In the genomic region with DNA sequence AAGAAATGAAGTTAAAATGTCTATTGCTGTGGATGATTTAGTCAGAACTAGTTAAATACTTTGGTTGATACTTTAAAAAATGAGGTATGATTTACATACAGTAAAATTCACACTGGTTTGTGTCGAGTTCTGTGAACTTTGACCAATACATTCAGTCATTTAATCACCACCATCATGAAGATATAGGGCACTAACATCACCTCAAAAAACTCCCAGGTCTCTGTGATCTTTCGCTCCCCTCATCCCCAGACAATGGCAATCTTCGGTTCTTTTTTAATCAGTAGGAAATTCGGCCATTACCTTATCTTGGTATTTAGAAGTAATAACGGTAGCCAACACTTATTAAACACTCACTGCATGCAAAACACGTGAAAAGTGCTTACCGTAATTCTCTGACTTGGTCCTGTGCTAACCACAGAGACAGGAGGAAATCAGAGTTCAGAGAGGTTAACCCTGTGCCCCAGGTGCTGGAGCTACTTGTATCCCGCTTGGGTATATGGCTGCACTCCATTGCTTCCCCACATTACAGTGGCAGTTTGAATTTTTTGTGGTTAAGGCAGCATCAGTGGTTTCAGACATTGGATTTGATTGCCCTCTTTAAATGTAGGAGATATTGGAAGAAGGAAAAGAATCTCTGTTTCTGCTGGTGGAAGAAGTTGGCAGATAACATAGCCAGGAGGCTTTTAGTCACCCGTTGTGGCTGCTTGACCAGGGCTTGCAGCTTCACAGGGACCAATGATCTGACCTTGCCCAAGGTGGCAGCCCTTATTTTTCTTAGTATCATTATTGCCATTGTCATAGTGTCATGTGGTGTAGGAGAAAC, we compare ENCODE assay signal across 9 cellular contexts. TPM values are rescaled to one million over a fixed set of nuclear protein-coding genes. Genes with fewer than 3 reads are reported as not detected.
DNase-seq lines count a peak whose midpoint lies in the region; ATAC-seq and TF ChIP-seq lines count a peak whose summit lies in the region.
"Had no signal": no experiment of that assay in that cellular context is flagged by ENCODE, and none has a peak within 500 bp of the region (broad histone marks: within the 10 kb centered on the region; RNA-seq: fewer than 3 reads in every experiment).

No MANE protein-coding gene starts in this region.

- peaks cover 76% of the 10 kb centered on the region for H3K4me1 Mint-ChIP-seq in activated naive CD8-positive, alpha-beta T cell (ENCODE audit: low read depth)

- no peak for DNase-seq in right atrium auricular region (ENCODE audit: low spot score)
- no peak for DNase-seq in left cardiac atrium
- DNase-seq in testis = no peak
- no peak for DNase-seq in omental fat pad (ENCODE audit: low spot score)
- no peak for DNase-seq in activated CD4-positive, alpha-beta T cell treated with anti-CD3 and anti-CD28 coated beads, Interleukin-2, amount 50 U/mL, for 48 hours

- H3K9me3 ChIP-seq in right atrium auricular region = no peaks in the 10 kb centered on the region
- H3K9me3 ChIP-seq in testis = no peaks in the 10 kb centered on the region

- no peaks in the 10 kb centered on the region for H3K9me3 Mint-ChIP-seq in activated naive CD8-positive, alpha-beta T cell (ENCODE audit: low read depth)

- peaks cover 0 to 61% of the 10 kb centered on the region in 2 donors for H3K4me1 ChIP-seq in right atrium auricular region
- peaks cover 3% of the 10 kb centered on the region for H3K4me1 ChIP-seq in testis

- TF ChIP-seq CTCF in right atrium auricular region (IDR thresholded peaks at IDR 0.05) = no peak
- TF ChIP-seq CTCF in testis (IDR thresholded peaks at IDR 0.05) = no peak
- TF ChIP-seq CTCF in omental fat pad (IDR thresholded peaks at IDR 0.05) = no peak

- WGBS in testis, 2 donors = 30 to 43% methylated on average over 9 of the region's 9 CpGs

- intact Hi-C loops in left cardiac atrium (cut with DNase I) = loop anchor here in 1 of 2 donors (5.0 to 10.0 kb wide), 3 partner anchors 53 to 284 kb away; a partner anchor contains a TSS
- intact Hi-C loops in testis (cut with DNase I; ENCODE audit: low total_unique reads) = no loop called here

- peak overlapping the region; percentile 96 for H3K27ac Mint-ChIP-seq in activated naive CD8-positive, alpha-beta T cell

- peak overlapping the region; percentile 89 for H3K4me3 Mint-ChIP-seq in activated naive CD8-positive, alpha-beta T cell

- H3K4me3 ChIP-seq in right atrium auricular region (peak overlapping the region in 1 of 2 donors; percentile 5), testis (no peak overlapping the region)

- H3K27me3 ChIP-seq in right atrium auricular region (no peaks in the 10 kb centered on the region), testis (no peaks in the 10 kb centered on the region)

- peak overlapping the region; percentile 67 to 97 for H3K27ac ChIP-seq in right atrium auricular region
- peak overlapping the region; percentile 52 to 96 for H3K27ac ChIP-seq in testis
- H3K27ac ChIP-seq: VCaP had no signal

- no peaks in the 10 kb centered on the region for H3K36me3 Mint-ChIP-seq in activated naive CD8-positive, alpha-beta T cell

- H3K36me3 ChIP-seq in right atrium auricular region (no peaks in the 10 kb centered on the region), testis (ENCODE audit: low read depth, missing control alignments) (no peaks in the 10 kb centered on the region)

- H3K27me3 Mint-ChIP-seq in activated naive CD8-positive, alpha-beta T cell = no peaks in the 10 kb centered on the region

- ATAC-seq in left cardiac atrium (no peak), HG03103 (IDR thresholded peaks at IDR 0.05; ENCODE audit: low read depth, unreplicated experiment) (peak; percentile 41), esophagus mucosa (no peak), omental fat pad (ENCODE audit: low FRiP score) (no peak)

- TF ChIP-seq POLR2A in testis (IDR thresholded peaks at IDR 0.05) = no peak

RNA-seq across cellular contexts. Expression of a gene that starts 4.2 kb away (rescaled TPM):
- total RNA-seq in right atrium auricular region = 10 to 100 TPM; 32.4 to 35.2 TPM
- total RNA-seq in left cardiac atrium = 10 to 100 TPM; 29.3 to 38.6 TPM
- total RNA-seq in testis = 10 to 100 TPM; 15.0 to 23.0 TPM
- polyA plus RNA-seq in testis (ENCODE audit: insufficient read depth, low read depth, low replicate concordance) = 10.7 TPM
- 0.80 TPM for total RNA-seq in esophagus mucosa
- total RNA-seq in omental fat pad = 10 to 100 TPM; 10.8 to 28.5 (median 16.3) TPM
